Comparison of ENCODE assay signal across 13 cellular contexts in genomic region chr1:10451286-10451685, GRCh38. TPM values are rescaled to one million over a fixed set of nuclear protein-coding genes. Genes with fewer than 3 reads are reported as not detected.
DNase-seq lines count a peak whose midpoint lies in the region; ATAC-seq and TF ChIP-seq lines count a peak whose summit lies in the region.
"Had no signal": no experiment of that assay in that cellular context is flagged by ENCODE, and none has a peak within 500 bp of the region (broad histone marks: within the 10 kb centered on the region; RNA-seq: fewer than 3 reads in every experiment).

No MANE protein-coding gene starts in this region.

- peaks cover 3% of the 10 kb centered on the region for H3K27me3 Mint-ChIP-seq in GM23338 (ENCODE audit: insufficient read depth, low read depth, poor library complexity)
- H3K27me3 Mint-ChIP-seq in WTC11 (ENCODE audit: low read depth), result no peaks in the 10 kb centered on the region; the same call in 1 of the 2 replicates
- peaks cover 6 to 25% (median 13%) of the 10 kb centered on the region in 3 donors for H3K27me3 Mint-ChIP-seq in CD14-positive monocyte (ENCODE audit: low read depth in 3 of 3)

- POLR2A ChIA-PET in WTC11 (lab: Charles Lee), result no interaction called here

- H3K4me3 Mint-ChIP-seq in GM23338 (peak overlapping the region; percentile 17; the same call in 2 of the 3 replicates), WTC11 (peak overlapping the region; percentile 25), CD14-positive monocyte (peak overlapping the region in 1 of 2 donors; percentile 13)

- H3K36me3 Mint-ChIP-seq in GM23338 (ENCODE audit: low read depth), result peaks cover 14% of the 10 kb centered on the region; the same call in 2 of the 3 replicates
- H3K36me3 Mint-ChIP-seq in WTC11, result peaks cover 7% of the 10 kb centered on the region
- H3K36me3 Mint-ChIP-seq in CD14-positive monocyte, result peaks cover 2 to 7% of the 10 kb centered on the region in 2 donors

- intact Hi-C loops in CD14-positive monocyte (cut with micrococcal nuclease), result no loop called here

- H3K79me2 ChIP-seq in GM23338 (replicated peaks; ENCODE audit: insufficient read depth), result no peaks in the 10 kb centered on the region

- no peaks in the 10 kb centered on the region for H3K27me3 ChIP-seq in GM23338 (ENCODE audit: insufficient read depth)

- peak; percentile 40 for DNase-seq in GM23338 (ENCODE audit: low spot score)
- DNase-seq in WTC11 (ENCODE audit: low spot score), result no peak
- DNase-seq in foreskin fibroblast, result peak; percentile 68 to 85
- DNase-seq in skeletal muscle cell (ENCODE audit: low read depth), result no peak
- no peak for DNase-seq in NCI-H1048 (lab: John Stamatoyannopoulos, UW)
- DNase-seq in UCSD-AML1 (lab: John Stamatoyannopoulos, UW; ENCODE audit: unreplicated experiment), result no peak
- DNase-seq in CD14-positive monocyte (ENCODE audit: low spot score), result no peak
- DNase-seq: activated CD4-positive, alpha-beta T cell treated with anti-CD3 and anti-CD28 coated beads for 48 hours; cerebellar nuclear complex; DND-41; NCI-H1417; NCI-H82 had no signal

- peaks cover 7% of the 10 kb centered on the region; the same call in 1 of the 2 replicates for H3F3A ChIP-seq in GM23338 (replicated peaks; ENCODE audit: low read depth)

- no peaks in the 10 kb centered on the region for H3K9me2 ChIP-seq in GM23338 (ENCODE audit: insufficient read depth)

- H3K36me3 ChIP-seq in GM23338 (ENCODE audit: insufficient read depth), result no peaks in the 10 kb centered on the region

- H3K4me1 ChIP-seq in GM23338 (ENCODE audit: insufficient read depth), result peaks cover 19% of the 10 kb centered on the region

- no peak overlapping the region for H3K27ac ChIP-seq in GM23338 (ENCODE audit: low read depth)

- peaks cover 24% of the 10 kb centered on the region for H3K4me1 Mint-ChIP-seq in GM23338
- H3K4me1 Mint-ChIP-seq in WTC11, result peaks cover 23% of the 10 kb centered on the region
- H3K4me1 Mint-ChIP-seq in CD14-positive monocyte, result peaks cover 5% of the 10 kb centered on the region

- no peaks in the 10 kb centered on the region for H4K20me1 ChIP-seq in GM23338 (replicated peaks; ENCODE audit: insufficient read depth)

- H3K4me3 ChIP-seq in GM23338 (peak overlapping the region; percentile 36), foreskin fibroblast (ENCODE audit: low read depth in 1 of 2, low read length in 2 of 2) (peak overlapping the region; percentile 18 to 33), skeletal muscle cell (ENCODE audit: low read depth, low read length) (peak overlapping the region; percentile 20)

- H3K9me3 Mint-ChIP-seq in GM23338 (peaks cover 5% of the 10 kb centered on the region; the same call in 2 of the 3 replicates), WTC11 (no peaks in the 10 kb centered on the region), CD14-positive monocyte (peaks cover 0 to 9% (median 6%) of the 10 kb centered on the region in 7 donors)

- H3K4me2 ChIP-seq in GM23338, result peak overlapping the region; percentile 68

- CTCF ChIA-PET in WTC11 (lab: Charles Lee), result interaction anchor here (1.0 to 5.0 kb wide), 4 partner anchors 16 to 56 kb away, joined by 4 to 35 read pairs (median 4); partner anchors contain the start of gene CENPS

- peak; percentile 61 for ATAC-seq in GM23338
- ATAC-seq in WTC11, result peak; percentile 40
- ATAC-seq in GM18517 (IDR thresholded peaks at IDR 0.05; ENCODE audit: unreplicated experiment), result no peak

- no peak overlapping the region for H2AFZ ChIP-seq in GM23338

- TF ChIP-seq CTCF in GM23338 (conservative IDR thresholded peaks at IDR 0.05; ENCODE audit: low read depth in 2 of 2) (no peak), WTC11 (IDR thresholded peaks at IDR 0.05) (no peak), foreskin fibroblast (IDR thresholded peaks at IDR 0.05; ENCODE audit: low read depth, low read length) (no peak), CD14-positive monocyte (IDR thresholded peaks at IDR 0.05) (no peak)

- H3K27ac Mint-ChIP-seq in GM23338, result peak overlapping the region; percentile 30
- peak overlapping the region; percentile 3 for H3K27ac Mint-ChIP-seq in WTC11
- H3K27ac Mint-ChIP-seq in CD14-positive monocyte, result no peak overlapping the region

TF ChIP-seq in GM23338, 12 proteins besides CTCF, POLR2A, EP300 and RAD21:
- no peak for TF ChIP-seq REST (IDR thresholded peaks at IDR 0.05; ENCODE audit: unreplicated experiment)
- no peak for TF ChIP-seq POLR2AphosphoS5 (IDR thresholded peaks at IDR 0.05; ENCODE audit: low read depth)
- no peak for TF ChIP-seq NANOG (IDR thresholded peaks at IDR 0.05; ENCODE audit: borderline replicate concordance)
- no peak for TF ChIP-seq JUNB (IDR thresholded peaks at IDR 0.05; ENCODE audit: unreplicated experiment)

TF ChIP-seq in WTC11, 78 proteins besides CTCF, POLR2A, EP300 and RAD21:
- TF ChIP-seq RELA (CRISPR knock-in tag; IDR thresholded peaks at IDR 0.05; ENCODE audit: borderline replicate concordance) (no peak), NFE2L1 (CRISPR knock-in tag; IDR thresholded peaks at IDR 0.05) (no peak), IRF1 (CRISPR knock-in tag; IDR thresholded peaks at IDR 0.05) (no peak), NFATC4 (CRISPR knock-in tag; IDR thresholded peaks at IDR 0.05) (no peak)
- TF ChIP-seq, protein P1, sequence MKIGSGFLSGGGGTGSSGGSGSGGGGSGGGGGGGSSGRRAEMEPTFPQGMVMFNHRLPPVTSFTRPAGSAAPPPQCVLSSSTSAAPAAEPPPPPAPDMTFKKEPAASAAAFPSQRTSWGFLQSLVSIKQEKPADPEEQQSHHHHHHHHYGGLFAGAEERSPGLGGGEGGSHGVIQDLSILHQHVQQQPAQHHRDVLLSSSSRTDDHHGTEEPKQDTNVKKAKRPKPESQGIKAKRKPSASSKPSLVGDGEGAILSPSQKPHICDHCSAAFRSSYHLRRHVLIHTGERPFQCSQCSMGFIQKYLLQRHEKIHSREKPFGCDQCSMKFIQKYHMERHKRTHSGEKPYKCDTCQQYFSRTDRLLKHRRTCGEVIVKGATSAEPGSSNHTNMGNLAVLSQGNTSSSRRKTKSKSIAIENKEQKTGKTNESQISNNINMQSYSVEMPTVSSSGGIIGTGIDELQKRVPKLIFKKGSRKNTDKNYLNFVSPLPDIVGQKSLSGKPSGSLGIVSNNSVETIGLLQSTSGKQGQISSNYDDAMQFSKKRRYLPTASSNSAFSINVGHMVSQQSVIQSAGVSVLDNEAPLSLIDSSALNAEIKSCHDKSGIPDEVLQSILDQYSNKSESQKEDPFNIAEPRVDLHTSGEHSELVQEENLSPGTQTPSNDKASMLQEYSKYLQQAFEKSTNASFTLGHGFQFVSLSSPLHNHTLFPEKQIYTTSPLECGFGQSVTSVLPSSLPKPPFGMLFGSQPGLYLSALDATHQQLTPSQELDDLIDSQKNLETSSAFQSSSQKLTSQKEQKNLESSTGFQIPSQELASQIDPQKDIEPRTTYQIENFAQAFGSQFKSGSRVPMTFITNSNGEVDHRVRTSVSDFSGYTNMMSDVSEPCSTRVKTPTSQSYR (CRISPR knock-in tag; IDR thresholded peaks at IDR 0.05), result no peak
- TF ChIP-seq, protein P2, sequence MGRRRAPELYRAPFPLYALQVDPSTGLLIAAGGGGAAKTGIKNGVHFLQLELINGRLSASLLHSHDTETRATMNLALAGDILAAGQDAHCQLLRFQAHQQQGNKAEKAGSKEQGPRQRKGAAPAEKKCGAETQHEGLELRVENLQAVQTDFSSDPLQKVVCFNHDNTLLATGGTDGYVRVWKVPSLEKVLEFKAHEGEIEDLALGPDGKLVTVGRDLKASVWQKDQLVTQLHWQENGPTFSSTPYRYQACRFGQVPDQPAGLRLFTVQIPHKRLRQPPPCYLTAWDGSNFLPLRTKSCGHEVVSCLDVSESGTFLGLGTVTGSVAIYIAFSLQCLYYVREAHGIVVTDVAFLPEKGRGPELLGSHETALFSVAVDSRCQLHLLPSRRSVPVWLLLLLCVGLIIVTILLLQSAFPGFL (CRISPR knock-in tag; IDR thresholded peaks at IDR 0.05; ENCODE audit: borderline replicate concordance), result no peak
- TF ChIP-seq, protein P3, sequence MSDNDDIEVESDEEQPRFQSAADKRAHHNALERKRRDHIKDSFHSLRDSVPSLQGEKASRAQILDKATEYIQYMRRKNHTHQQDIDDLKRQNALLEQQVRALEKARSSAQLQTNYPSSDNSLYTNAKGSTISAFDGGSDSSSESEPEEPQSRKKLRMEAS (CRISPR knock-in tag; IDR thresholded peaks at IDR 0.05), result no peak
TF ChIP-seq in WTC11: peak in this region for 0.

RNA-seq across cellular contexts. Expression of gene CORT, which starts 1.5 kb away (rescaled TPM):
- 0.16 TPM in 1 of 2 replicates, not detected in the other for total RNA-seq in GM23338 (2014; rRNA removed; shearing (Covaris generic))
- polyA plus RNA-seq in GM23338 (2016; fragmentation: Nextera tagmentation; extraction: Ambion mirVana) (0.99 and 1.4 TPM in 2 replicates), CD14-positive monocyte (not detected)
- total RNA-seq in WTC11 (2021), result 0.48 to 0.66 TPM (median 0.48 TPM) in 3 replicates

RNA-seq across cellular contexts. Expression of gene DFFA, which starts 21.0 kb away (rescaled TPM):
- 77.4 and 82.0 TPM in 2 replicates for total RNA-seq in GM23338 (2014; rRNA removed; shearing (Covaris generic))
- 61.4 and 65.2 TPM in 2 replicates for polyA plus RNA-seq in GM23338 (2016; fragmentation: Nextera tagmentation; extraction: Ambion mirVana)
- total RNA-seq in WTC11 (2021), result 86.4 to 86.7 TPM (median 86.5 TPM) in 3 replicates
- 10 to 100 TPM; 17.3 to 17.8 TPM for polyA plus RNA-seq in CD14-positive monocyte

RNA-seq across cellular contexts. Expression of gene CENPS, which starts 21.1 kb away (rescaled TPM):
- total RNA-seq in GM23338 (2014; rRNA removed; shearing (Covaris generic)), result 4.7 and 8.6 TPM in 2 replicates
- 22.6 and 31.3 TPM in 2 replicates for polyA plus RNA-seq in GM23338 (2016; fragmentation: Nextera tagmentation; extraction: Ambion mirVana)
- total RNA-seq in WTC11 (2021), result 13.7 to 17.0 TPM (median 13.8 TPM) in 3 replicates
- 1 to 10 TPM; 2.5 to 3.5 TPM for polyA plus RNA-seq in CD14-positive monocyte

RNA-seq across cellular contexts. Expression of gene PEX14, which starts 23.5 kb away (rescaled TPM):
- 14.0 and 19.6 TPM in 2 replicates for total RNA-seq in GM23338 (2014; rRNA removed; shearing (Covaris generic))
- polyA plus RNA-seq in GM23338 (2016; fragmentation: Nextera tagmentation; extraction: Ambion mirVana) (16.4 and 17.6 TPM in 2 replicates), CD14-positive monocyte (1 to 10 TPM; 2.2 to 2.7 TPM)
- total RNA-seq in WTC11 (2021), result 27.3 to 30.5 TPM (median 27.8 TPM) in 3 replicates

RNA-seq across cellular contexts. Expression of gene PGD, which starts 52.4 kb away (rescaled TPM):
- 274 and 305 TPM in 2 replicates for total RNA-seq in GM23338 (2014; rRNA removed; shearing (Covaris generic))
- polyA plus RNA-seq in GM23338 (2016; fragmentation: Nextera tagmentation; extraction: Ambion mirVana) (158 and 174 TPM in 2 replicates), CD14-positive monocyte (100 to 1,000 TPM; 471 to 509 TPM)
- 270 to 278 TPM (median 272 TPM) in 3 replicates for total RNA-seq in WTC11 (2021)

Comparison
In these comparisons a context has a peak if more than half of its experiments do, and no peak if none do; other contexts are left out.
1. DNase-seq: peak in GM23338 (single experiment) and foreskin fibroblast (2 of 2); none in WTC11 (single experiment), skeletal muscle cell (single experiment), NCI-H1048 (single experiment), UCSD-AML1 (single experiment) and CD14-positive monocyte (single experiment).
2. H3K27ac Mint-ChIP-seq: peak in GM23338 (single experiment) and WTC11 (single experiment); none in CD14-positive monocyte (0 of 7).
3. Peak in every context shown above with its lines, with median percentiles within 50 percentile points of each other: H3K4me3 ChIP-seq.